In the genomic region with DNA sequence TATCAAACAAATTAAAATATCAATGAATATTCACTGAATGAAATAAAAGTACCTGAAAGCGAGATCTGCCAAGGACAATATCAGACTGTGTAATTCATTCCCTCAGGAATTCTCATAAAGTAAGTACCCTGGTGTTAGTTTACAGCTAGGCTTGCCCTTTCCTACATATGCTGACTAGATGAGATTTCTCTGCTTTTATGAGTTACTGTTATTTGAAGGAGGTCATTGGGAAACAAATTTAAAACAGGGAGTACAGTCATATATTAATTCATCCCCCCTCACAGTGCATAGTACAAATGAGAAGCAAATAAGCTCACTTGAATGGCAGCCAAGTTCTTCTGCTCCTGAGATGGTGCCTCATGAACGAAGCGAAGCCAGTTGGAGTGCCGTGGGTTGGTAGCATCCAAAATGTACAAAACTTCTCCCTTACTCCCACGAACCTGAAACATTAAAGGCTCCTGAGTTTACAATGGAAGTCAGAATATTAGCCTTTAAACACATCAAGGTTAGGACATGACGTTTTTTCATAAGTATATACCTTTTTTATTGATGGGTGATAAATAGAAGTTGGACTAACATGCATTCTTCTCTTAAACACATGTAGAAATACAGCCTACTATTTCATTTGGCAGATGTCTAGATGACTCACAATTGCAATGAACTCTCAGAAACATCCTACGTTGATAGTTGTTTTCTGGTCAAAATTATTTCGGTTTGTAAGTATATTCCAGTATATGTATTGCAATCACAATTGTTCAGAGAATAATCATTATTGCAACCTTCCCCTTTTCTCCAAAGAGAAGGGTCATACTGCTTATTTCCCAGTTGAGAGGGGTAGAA, we compare ENCODE assay signal across 32 cellular contexts.
A peak's percentile ranks its signal among the peaks of the same experiment; 100 is the strongest.
DNase-seq lines count a peak whose midpoint lies in the region; ATAC-seq, FAIRE-seq and TF ChIP-seq lines count a peak whose summit lies in the region.
"Had no signal": no experiment of that assay in that cellular context is flagged by ENCODE, and none has a peak within 500 bp of the region (broad histone marks: within the 10 kb centered on the region; RNA-seq: fewer than 3 reads in every experiment).

No MANE protein-coding gene starts in this region.

- H3K4me1 Mint-ChIP-seq in astrocyte (ENCODE audit: low read depth, unreplicated experiment): peaks cover 4% of the 10 kb centered on the region
- H3K4me1 Mint-ChIP-seq: naive B cell had no signal

- no peaks in the 10 kb centered on the region for H3K79me2 ChIP-seq in astrocyte (ENCODE audit: insufficient read depth, low read length)

- H3K27me3 ChIP-seq in astrocyte (ENCODE audit: insufficient read depth, low read length): no peaks in the 10 kb centered on the region
- H3K27me3 ChIP-seq in skeletal muscle satellite cell (ENCODE audit: control insufficient read depth, insufficient read depth, low read length): no peaks in the 10 kb centered on the region
- H3K27me3 ChIP-seq: foreskin keratinocyte, thyroid gland had no signal

- H3K9me3 Mint-ChIP-seq in astrocyte (ENCODE audit: unreplicated experiment): no peaks in the 10 kb centered on the region
- H3K9me3 Mint-ChIP-seq: activated CD8-positive, alpha-beta T cell treated with anti-CD3 and anti-CD28 coated beads for 36 hours; activated naive CD4-positive, alpha-beta T cell treated with anti-CD3 and anti-CD28 coated beads, Interleukin-2, amount 50 U/mL, for 72 hours; activated T-helper 2 cell treated with anti-CD3 and anti-CD28 coated beads, Interferon-gamma antibody, Interleukin-2, Interleukin-4, amounts not matched to agents 10 μg/mL and 5 μg/mL and 100 μg/mL, durations not matched to agents 14 hours and 24 hours and 36 hours; CD4-positive, alpha-beta T cell; dendritic cell treated with granulocyte-macrophage colony-stimulating factor and Interleukin-4, amounts not matched to agents 40 ng/mL and 50 ng/mL, for 4 days; GM23338; stimulated activated naive CD8-positive, alpha-beta T cell treated with anti-CD3 and anti-CD28 coated beads, Interleukin-15, Interleukin-2, amounts not matched to agents 100 ng/mL and 50 ng/mL, for 24 hours had no signal

- no peak overlapping the region for H3K4me2 ChIP-seq in astrocyte (ENCODE audit: low read length)
- H3K4me2 ChIP-seq in skeletal muscle satellite cell (ENCODE audit: low read length): peak overlapping the region; percentile 70
- H3K4me2 ChIP-seq: GM23338 had no signal

- no peaks in the 10 kb centered on the region for H3K9me3 ChIP-seq in astrocyte (ENCODE audit: insufficient read depth, low read depth, low read length)
- no peaks in the 10 kb centered on the region for H3K9me3 ChIP-seq in skeletal muscle satellite cell (replicated peaks; ENCODE audit: low read length)
- H3K9me3 ChIP-seq: psoas muscle, thyroid gland had no signal

- ATAC-seq in HG02840 (IDR thresholded peaks at IDR 0.05; ENCODE audit: low FRiP score, unreplicated experiment) (no peak), left ventricle myocardium superior (no peak), GM21381 (IDR thresholded peaks at IDR 0.05; ENCODE audit: unreplicated experiment) (no peak)
- ATAC-seq: activated CD8-positive, alpha-beta T cell treated with anti-CD3 and anti-CD28 coated beads for 36 hours; activated naive CD4-positive, alpha-beta T cell treated with anti-CD3 and anti-CD28 coated beads, Interleukin-2, amount 50 U/mL, for 72 hours; foreskin keratinocyte; GM12878; GM23338; left cardiac atrium; psoas muscle had no signal

- no peak overlapping the region for H3K4me3 Mint-ChIP-seq in astrocyte (ENCODE audit: unreplicated experiment)
- H3K4me3 Mint-ChIP-seq: activated CD8-positive, alpha-beta T cell treated with anti-CD3 and anti-CD28 coated beads for 36 hours; CD4-positive, alpha-beta T cell; dendritic cell treated with granulocyte-macrophage colony-stimulating factor and Interleukin-4, amounts not matched to agents 40 ng/mL and 50 ng/mL, for 4 days; GM23338; naive B cell; stimulated activated naive CD8-positive, alpha-beta T cell treated with anti-CD3 and anti-CD28 coated beads, Interleukin-15, Interleukin-2, amounts not matched to agents 100 ng/mL and 50 ng/mL, for 24 hours had no signal

- intact Hi-C loops in left ventricle myocardium superior (cut with micrococcal nuclease): no loop called here

- TF ChIP-seq CTCF in astrocyte (IDR thresholded peaks at IDR 0.05; ENCODE audit: insufficient read depth, low read depth, low read length): no peak
- no peak for TF ChIP-seq CTCF in foreskin fibroblast (IDR thresholded peaks at IDR 0.05; ENCODE audit: low read depth, low read length)

- no peaks in the 10 kb centered on the region for H3K36me3 Mint-ChIP-seq in astrocyte (ENCODE audit: low read depth, unreplicated experiment)
- H3K36me3 Mint-ChIP-seq: activated naive CD4-positive, alpha-beta T cell treated with anti-CD3 and anti-CD28 coated beads, Interleukin-2, amount 50 U/mL, for 72 hours; naive B cell had no signal

- no peaks in the 10 kb centered on the region for H4K20me1 ChIP-seq in astrocyte (ENCODE audit: insufficient read depth, low read length)

- H3K27ac ChIP-seq in astrocyte (ENCODE audit: low read depth, low read length): no peak overlapping the region
- H3K27ac ChIP-seq: 22Rv1, foreskin keratinocyte, psoas muscle, SK-N-MC, thyroid gland had no signal

- no peak overlapping the region for H3K27ac Mint-ChIP-seq in astrocyte (ENCODE audit: unreplicated experiment)
- H3K27ac Mint-ChIP-seq: activated CD8-positive, alpha-beta T cell treated with anti-CD3 and anti-CD28 coated beads for 36 hours; activated naive CD4-positive, alpha-beta T cell treated with anti-CD3 and anti-CD28 coated beads, Interleukin-2, amount 50 U/mL, for 72 hours; activated T-helper 2 cell treated with anti-CD3 and anti-CD28 coated beads, Interferon-gamma antibody, Interleukin-2, Interleukin-4, amounts not matched to agents 10 μg/mL and 5 μg/mL and 100 μg/mL, durations not matched to agents 14 hours and 24 hours and 36 hours; CD4-positive, alpha-beta T cell; dendritic cell treated with granulocyte-macrophage colony-stimulating factor and Interleukin-4, amounts not matched to agents 40 ng/mL and 50 ng/mL, for 4 days; GM23338; naive B cell; stimulated activated naive CD8-positive, alpha-beta T cell treated with anti-CD3 and anti-CD28 coated beads, Interleukin-15, Interleukin-2, amounts not matched to agents 100 ng/mL and 50 ng/mL, for 24 hours had no signal

- H2AFZ ChIP-seq in astrocyte (ENCODE audit: low read depth, low read length): no peak overlapping the region
- H2AFZ ChIP-seq: GM23338 had no signal

- H3K4me3 ChIP-seq in astrocyte (ENCODE audit: insufficient read depth, low read depth, low read length) (no peak overlapping the region), foreskin fibroblast (ENCODE audit: low read depth in 1 of 2, low read length in 2 of 2) (no peak overlapping the region), skeletal muscle satellite cell (ENCODE audit: low read length) (no peak overlapping the region)
- H3K4me3 ChIP-seq: GM12878, GM23338, psoas muscle, SK-N-MC, thyroid gland had no signal

- H3K4me1 ChIP-seq in astrocyte (ENCODE audit: insufficient read depth, low read length) (no peaks in the 10 kb centered on the region), skeletal muscle satellite cell (ENCODE audit: control insufficient read depth, insufficient read depth, low read length) (peaks cover 30% of the 10 kb centered on the region)
- H3K4me1 ChIP-seq: foreskin keratinocyte, psoas muscle, thyroid gland had no signal

- H3K27me3 Mint-ChIP-seq in astrocyte (ENCODE audit: low read depth, unreplicated experiment): no peaks in the 10 kb centered on the region
- H3K27me3 Mint-ChIP-seq: activated CD8-positive, alpha-beta T cell treated with anti-CD3 and anti-CD28 coated beads for 36 hours; dendritic cell treated with granulocyte-macrophage colony-stimulating factor and Interleukin-4, amounts not matched to agents 40 ng/mL and 50 ng/mL, for 4 days; naive B cell; stimulated activated naive CD8-positive, alpha-beta T cell treated with anti-CD3 and anti-CD28 coated beads, Interleukin-15, Interleukin-2, amounts not matched to agents 100 ng/mL and 50 ng/mL, for 24 hours had no signal

- peak; percentile 78 for FAIRE-seq in astrocyte (lab: Jason Lieb, UNC)
- FAIRE-seq: D721Med, GM12878 had no signal

- H3K9ac ChIP-seq in astrocyte (ENCODE audit: low read length) (no peak overlapping the region), skeletal muscle satellite cell (ENCODE audit: low read depth, low read length) (no peak overlapping the region)

- no peaks in the 10 kb centered on the region for H3K36me3 ChIP-seq in astrocyte (ENCODE audit: insufficient read depth, low read length)
- H3K36me3 ChIP-seq in skeletal muscle satellite cell (ENCODE audit: insufficient read depth, low read length): no peaks in the 10 kb centered on the region
- H3K36me3 ChIP-seq: thyroid gland had no signal

- DNase-seq in NCI-H2029 treated with DMSO at 0.1 percent for 48 hours (lab: John Stamatoyannopoulos, UW) (peak; percentile 16), NCI-H2029 (lab: John Stamatoyannopoulos, UW) (no peak), astrocyte (ENCODE audit: low read depth) (peak; percentile 55), foreskin fibroblast (peak; percentile 41 to 72), left ventricle myocardium superior (no peak)
- DNase-seq: activated CD4-positive, alpha-beta T cell treated with anti-CD3 and anti-CD28 coated beads for 1 hour; activated CD8-positive, alpha-beta T cell treated with anti-CD3 and anti-CD28 coated beads for 36 hours; CD4-positive, alpha-beta T cell; central memory CD4-positive, alpha-beta T cell; foreskin keratinocyte; left cardiac atrium; naive B cell; NCI-H1048; NCI-H1694; NCI-H226; NCI-H82; nucleus accumbens; psoas muscle; T-helper 2 cell had no signal

Comparison
In these comparisons a context has a peak if more than half of its experiments do, and no peak if none do; other contexts are left out.
1. DNase-seq: peak in NCI-H2029 treated with DMSO at 0.1 percent for 48 hours (single experiment), astrocyte (single experiment) and foreskin fibroblast (2 of 2); none in NCI-H2029 (single experiment) and left ventricle myocardium superior (single experiment).